14 cellular contexts compared by ENCODE assay signal in the genomic region with DNA sequence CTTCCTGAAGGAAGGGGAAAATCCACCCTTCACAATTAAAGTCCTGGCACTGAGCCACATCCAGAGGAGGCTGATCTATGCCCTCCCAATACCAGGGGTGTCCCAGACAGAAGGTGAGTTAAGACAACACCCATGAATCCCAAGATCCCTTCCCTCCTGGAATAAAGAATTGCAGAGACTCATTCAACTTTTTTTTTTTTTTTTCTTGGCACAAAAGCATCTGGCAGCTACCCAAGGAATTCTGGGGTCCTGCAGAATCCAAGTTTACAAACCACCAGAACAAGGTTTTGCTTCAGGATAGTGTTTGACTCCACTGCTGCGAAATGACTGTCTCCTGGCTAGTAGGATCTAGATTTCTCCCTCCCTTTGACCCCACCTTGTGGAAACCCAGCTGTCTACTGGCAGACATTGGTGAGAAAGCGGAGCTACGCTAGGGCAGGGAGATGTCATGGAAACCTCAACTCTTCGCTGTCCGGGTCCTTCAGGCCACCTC. TPM values are rescaled to one million over a fixed set of nuclear protein-coding genes. Genes with fewer than 3 reads are reported as not detected.
DNase-seq lines count a peak whose midpoint lies in the region; ATAC-seq and TF ChIP-seq lines count a peak whose summit lies in the region.
"Had no signal": no experiment of that assay in that cellular context is flagged by ENCODE, and none has a peak within 500 bp of the region (broad histone marks: within the 10 kb centered on the region; RNA-seq: fewer than 3 reads in every experiment).

No MANE protein-coding gene starts in this region.

- intact Hi-C loops in stomach (cut with DNase I; ENCODE audit: low total_unique reads), result no loop called here

- peak; percentile 86 for DNase-seq in M059J (ENCODE audit: low read depth)
- DNase-seq in coronary artery (ENCODE audit: low spot score), result no peak
- DNase-seq in stomach, result no peak
- no peak for DNase-seq in NK-92 treated with Interleukin-12 subunit alpha and Interleukin-12 subunit beta, amount 100 ng/mL, for 24 hours (lab: John Stamatoyannopoulos, UW)
- DNase-seq in NCI-H345 (lab: John Stamatoyannopoulos, UW), result no peak
- DNase-seq: activated CD4-positive, alpha-beta T cell treated with anti-CD3 and anti-CD28 coated beads for 48 hours; activated naive CD8-positive, alpha-beta T cell treated with anti-CD3 and anti-CD28 coated beads, Interleukin-2, amount 10 ng/mL, durations not matched to agents 7 days and 5 days; GOT3; head of caudate nucleus; NCI-H1436 had no signal

- 57 to 79% (median 67%) methylated on average over 5 of the region's 5 CpGs for WGBS in stomach, 5 donors

- no peak for ATAC-seq in GM21367 (IDR thresholded peaks at IDR 0.05; ENCODE audit: unreplicated experiment)
- ATAC-seq in HG02759 (IDR thresholded peaks at IDR 0.05; ENCODE audit: unreplicated experiment), result no peak

- no peak for TF ChIP-seq POLR2A in stomach (IDR thresholded peaks at IDR 0.05)

- no peak for TF ChIP-seq EP300 in stomach (IDR thresholded peaks at IDR 0.05)

- no peak for TF ChIP-seq CTCF in coronary artery (IDR thresholded peaks at IDR 0.05)
- TF ChIP-seq CTCF in stomach (IDR thresholded peaks at IDR 0.05), result no peak

- H3K27ac ChIP-seq in coronary artery (peak overlapping the region; percentile 90 to 95), layer of hippocampus (ENCODE audit: low read depth, low read length) (peak overlapping the region; percentile 54), stomach (peak overlapping the region; percentile 20 to 85 (median 71))
- H3K27ac ChIP-seq: SJSA1 had no signal

- peaks cover 25 to 38% (median 27%) of the 10 kb centered on the region in 4 donors for H3K36me3 ChIP-seq in stomach

- H3K4me1 ChIP-seq in stomach, result peaks cover 32 to 60% (median 46%) of the 10 kb centered on the region in 4 donors

- H3K27me3 ChIP-seq in layer of hippocampus (ENCODE audit: control insufficient read depth, insufficient read depth, low read length) (no peaks in the 10 kb centered on the region), stomach (no peaks in the 10 kb centered on the region)
- H3K27me3 ChIP-seq: SJSA1 had no signal

- H3K4me3 ChIP-seq in coronary artery (peak overlapping the region; percentile 61), stomach (no peak overlapping the region)
- H3K4me3 ChIP-seq: SJSA1 had no signal

- no peaks in the 10 kb centered on the region for H3K9me3 ChIP-seq in stomach
- H3K9me3 ChIP-seq: SJSA1 had no signal

RNA-seq across cellular contexts. Expression of a gene that starts 37.4 kb away (rescaled TPM):
- 10.9 and 14.8 TPM in 2 replicates for total RNA-seq in M059J (2014; rRNA removed; shearing (Covaris generic))
- 100 to 1,000 TPM in 1 of 5 donors, 10 to 100 TPM in 4; 54.8 to 133 (median 95.0) TPM for total RNA-seq in stomach
- 10 to 100 TPM in 1 of 3 donors, 1 to 10 TPM in 2; 5.2 to 26.3 (median 7.5) TPM for polyA plus RNA-seq in stomach
